Comparison of ENCODE assay signal across 10 cellular contexts in the genomic region with DNA sequence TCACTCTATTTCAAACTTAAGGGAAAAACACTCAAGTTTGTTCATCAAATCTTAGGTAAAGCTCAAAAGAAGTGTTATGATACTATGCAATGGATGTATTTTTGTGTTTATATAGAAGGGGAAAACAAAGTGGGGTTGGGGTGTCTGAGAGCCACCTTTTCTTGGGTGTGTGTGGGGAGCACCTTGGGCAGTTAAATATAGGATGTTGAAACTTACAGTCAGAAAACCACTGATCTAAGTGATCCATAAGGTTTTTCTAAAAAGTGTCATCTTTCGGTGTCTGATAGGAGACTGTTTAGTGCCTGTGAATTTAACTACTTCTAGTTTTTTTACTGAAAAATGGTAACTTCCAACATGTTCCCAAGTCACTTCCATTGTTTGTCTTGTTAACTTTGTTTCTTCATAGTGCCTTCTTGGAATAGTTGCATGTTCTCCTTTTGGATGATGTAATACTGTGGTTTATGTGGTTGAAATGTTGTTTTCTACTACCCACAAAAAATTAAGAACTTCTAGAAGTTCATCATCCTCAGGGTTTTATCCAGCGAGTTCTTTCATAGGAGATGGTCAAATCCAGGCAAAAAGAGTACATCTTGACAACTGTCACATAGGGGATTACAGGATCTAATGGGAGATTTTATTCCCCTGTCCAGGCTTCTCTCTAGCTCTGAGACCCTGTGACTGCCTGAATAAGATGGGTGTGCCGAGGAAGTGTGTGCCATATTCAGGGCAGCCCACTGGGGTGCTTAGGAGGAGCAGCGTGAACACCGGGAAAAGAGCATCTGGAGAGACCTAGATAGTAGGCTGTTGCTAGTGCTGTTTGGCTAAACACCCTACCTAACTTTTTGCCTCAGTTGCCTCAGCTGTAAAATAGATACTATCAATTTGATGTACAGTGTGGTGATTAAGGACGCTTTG. TPM values are rescaled to one million over a fixed set of nuclear protein-coding genes. Genes with fewer than 3 reads are reported as not detected.
DNase-seq lines count a peak whose midpoint lies in the region; ATAC-seq and TF ChIP-seq lines count a peak whose summit lies in the region.
"Had no signal": no experiment of that assay in that cellular context is flagged by ENCODE, and none has a peak within 500 bp of the region (broad histone marks: within the 10 kb centered on the region; RNA-seq: fewer than 3 reads in every experiment).

No MANE protein-coding gene starts in this region.

- H2AFZ ChIP-seq in PC-9: no peak overlapping the region

- POLR2A ChIA-PET in PC-9 (lab: Charles Lee; ENCODE audit: unreplicated experiment): no interaction called here

- H3K4me3 ChIP-seq in PC-9: no peak overlapping the region
- no peak overlapping the region for H3K4me3 ChIP-seq in gastrocnemius medialis

- H4K20me1 ChIP-seq in PC-9 (ENCODE audit: insufficient read depth): no peaks in the 10 kb centered on the region; the same call in 1 of the 2 replicates

- H3K36me3 ChIP-seq in PC-9 (ENCODE audit: low read depth) (peaks cover 34% of the 10 kb centered on the region), gastrocnemius medialis (peaks cover 0 to 18% of the 10 kb centered on the region in 2 donors)

- in situ Hi-C loops in gastrocnemius medialis (cut with MboI; ENCODE audit: low sequenced_read_pairs in 4 of 4) (no loop called here), ACHN (cut with HindIII; ENCODE audit: low pct_ligation_motif_present, low pct_unique_long_range_greater_than_20kb, low sequenced_read_pairs) (no loop called here)

- H3K27me3 Mint-ChIP-seq in effector memory CD8-positive, alpha-beta T cell: no peaks in the 10 kb centered on the region

- DNase-seq in GM03348 (ENCODE audit: low spot score): peak; percentile 80
- DNase-seq in PC-9: peak in 1 of 2 experiments; percentile 61
- no peak for DNase-seq in effector memory CD8-positive, alpha-beta T cell
- no peak for DNase-seq in gastrocnemius medialis
- DNase-seq in HUDEP-2 (lab: John Stamatoyannopoulos, UW; ENCODE audit: unreplicated experiment in 76 of 76): no peak
- no peak for DNase-seq in NCI-H82 treated with DMSO at 0.1 percent for 48 hours (lab: John Stamatoyannopoulos, UW; ENCODE audit: unreplicated experiment)
- DNase-seq in ACHN: no peak
- DNase-seq: NK-92 treated with Interleukin-12 subunit alpha and Interleukin-12 subunit beta, amount 100 ng/mL, for 24 hours; stimulated activated CD4-positive, alpha-beta T cell treated with anti-CD3 and anti-CD28 coated beads, Interleukin-4, amount 100 ng/mL, for 4 hours had no signal

- H3K9me2 ChIP-seq in PC-9 (ENCODE audit: insufficient read depth): no peaks in the 10 kb centered on the region

- H3K27ac Mint-ChIP-seq in effector memory CD8-positive, alpha-beta T cell: peak overlapping the region; percentile 84 to 85

- peaks cover 81% of the 10 kb centered on the region for H3K79me2 ChIP-seq in PC-9 (ENCODE audit: low read depth)

- H3K9me3 ChIP-seq in PC-9 (ENCODE audit: insufficient read depth, low read depth): no peaks in the 10 kb centered on the region; the same call in 1 of the 2 replicates
- H3K9me3 ChIP-seq in gastrocnemius medialis: no peaks in the 10 kb centered on the region

- TF ChIP-seq CTCF in PC-9 (conservative IDR thresholded peaks at IDR 0.05) (no peak), gastrocnemius medialis (IDR thresholded peaks at IDR 0.05 in 4 of 5, conservative IDR thresholded peaks at IDR 0.05 in 1 of 5) (no peak)

- no peaks in the 10 kb centered on the region for H3K9me3 Mint-ChIP-seq in effector memory CD8-positive, alpha-beta T cell

- no peak for TF ChIP-seq POLR2A in gastrocnemius medialis (IDR thresholded peaks at IDR 0.05)

- H3K4me2 ChIP-seq in PC-9: peak overlapping the region; percentile 15; the same call in 1 of the 2 replicates

- peak overlapping the region; percentile 45 to 65 for H3K4me3 Mint-ChIP-seq in effector memory CD8-positive, alpha-beta T cell

- H3F3A ChIP-seq in PC-9 (ENCODE audit: insufficient read depth, low read depth): peaks cover 46% of the 10 kb centered on the region

- peaks cover 50 to 68% of the 10 kb centered on the region in 2 donors for H3K4me1 Mint-ChIP-seq in effector memory CD8-positive, alpha-beta T cell (ENCODE audit: low read depth in 2 of 2)

- no TSS peak for BruUV-seq in PC-9 (replicated peaks; lab: Mats Ljungman, UMichigan)

- H3K4me1 ChIP-seq in PC-9 (replicated peaks; ENCODE audit: insufficient read depth): peaks cover 30% of the 10 kb centered on the region
- H3K4me1 ChIP-seq in gastrocnemius medialis: peaks cover 33 to 37% of the 10 kb centered on the region in 2 donors

- no peaks in the 10 kb centered on the region for H3K27me3 ChIP-seq in PC-9 (ENCODE audit: insufficient read depth, low read depth)
- H3K27me3 ChIP-seq in gastrocnemius medialis: no peaks in the 10 kb centered on the region

- H3K27ac ChIP-seq in PC-9 (peak overlapping the region; percentile 52), gastrocnemius medialis (peak overlapping the region; percentile 51 to 58 (median 52))

- H3K36me3 Mint-ChIP-seq in effector memory CD8-positive, alpha-beta T cell (ENCODE audit: insufficient read depth): peaks cover 26% of the 10 kb centered on the region

- CTCF ChIA-PET in PC-9 (lab: Charles Lee): no interaction called here

- intact Hi-C loops in PC-9 (cut with micrococcal nuclease; ENCODE audit: unreplicated experiment): loop anchor here (5.0 kb wide), 1 partner anchor 38 kb away; no protein-coding TSS in a partner anchor
- intact Hi-C loops in gastrocnemius medialis (cut with DNase I; ENCODE audit: low total_unique reads): no loop called here

- peak; percentile 13 for ATAC-seq in effector memory CD8-positive, alpha-beta T cell (replicated peaks)
- ATAC-seq in gastrocnemius medialis (peak in 1 of 2 donors; percentile 29), GM21737 (IDR thresholded peaks at IDR 0.05; ENCODE audit: unreplicated experiment) (no peak)

RNA-seq across cellular contexts. Expression of a gene that starts 46.2 kb away (rescaled TPM):
- total RNA-seq in PC-9 (2021): 70.9 and 86.1 TPM in 2 replicates
- total RNA-seq in gastrocnemius medialis: 100 to 1,000 TPM in 3 of 4 donors, 10 to 100 TPM in 1; 93.9 to 211 (median 133) TPM
